ENCODE assay signal across 16 cellular contexts in genomic region chr15:68207176-68207935, GRCh38. TPM values are rescaled to one million over a fixed set of nuclear protein-coding genes. Genes with fewer than 3 reads are reported as not detected.
DNase-seq lines count a peak whose midpoint lies in the region; ATAC-seq and TF ChIP-seq lines count a peak whose summit lies in the region.
"Had no signal": no experiment of that assay in that cellular context is flagged by ENCODE, and none has a peak within 500 bp of the region (broad histone marks: within the 10 kb centered on the region; RNA-seq: fewer than 3 reads in every experiment).

No MANE protein-coding gene starts in this region.

- TF ChIP-seq CTCF in MCF 10A (IDR thresholded peaks at IDR 0.05; ENCODE audit: unreplicated experiment), result no peak
- no peak for TF ChIP-seq CTCF in breast epithelium (IDR thresholded peaks at IDR 0.05)
- no peak for TF ChIP-seq CTCF in upper lobe of left lung (IDR thresholded peaks at IDR 0.05)

- TF ChIP-seq POLR2A in breast epithelium (IDR thresholded peaks at IDR 0.05), result no peak
- no peak for TF ChIP-seq POLR2A in upper lobe of left lung (IDR thresholded peaks at IDR 0.05)

- no peak overlapping the region for H3K27ac Mint-ChIP-seq in MCF 10A (ENCODE audit: low read depth, unreplicated experiment)
- peak overlapping the region; percentile 51 for H3K27ac Mint-ChIP-seq in T-helper 17 cell

- intact Hi-C loops in MCF 10A (cut with micrococcal nuclease), result no loop called here
- intact Hi-C loops in breast epithelium (cut with DNase I; ENCODE audit: low total_unique reads), result no loop called here

- H3K4me3 ChIP-seq in breast epithelium, result no peak overlapping the region
- no peak overlapping the region for H3K4me3 ChIP-seq in upper lobe of left lung

- H3K4me3 Mint-ChIP-seq in MCF 10A (ENCODE audit: unreplicated experiment) (no peak overlapping the region), T-helper 17 cell (no peak overlapping the region)

- H3K4me1 ChIP-seq in breast epithelium (peaks cover 0 to 10% of the 10 kb centered on the region in 2 donors), upper lobe of left lung (peaks cover 24 to 50% (median 29%) of the 10 kb centered on the region in 4 donors)

- H3K27me3 ChIP-seq in breast epithelium (no peaks in the 10 kb centered on the region), upper lobe of left lung (no peaks in the 10 kb centered on the region)

- no peak for TF ChIP-seq EP300 in upper lobe of left lung (IDR thresholded peaks at IDR 0.05)

- H3K36me3 ChIP-seq in breast epithelium (no peaks in the 10 kb centered on the region), upper lobe of left lung (no peaks in the 10 kb centered on the region)

- H3K27me3 Mint-ChIP-seq in MCF 10A (ENCODE audit: insufficient read depth, unreplicated experiment) (no peaks in the 10 kb centered on the region), T-helper 17 cell (no peaks in the 10 kb centered on the region)

- ATAC-seq in T-helper 17 cell, result no peak
- no peak for ATAC-seq in upper lobe of left lung (ENCODE audit: low FRiP score in 2 of 2)
- ATAC-seq in HG02763 (IDR thresholded peaks at IDR 0.05; ENCODE audit: unreplicated experiment), result no peak

- H3K36me3 Mint-ChIP-seq in MCF 10A (ENCODE audit: insufficient read depth, unreplicated experiment) (peaks cover 15% of the 10 kb centered on the region), T-helper 17 cell (ENCODE audit: low read depth) (no peaks in the 10 kb centered on the region)

- TSS peak; percentile 30 for BruUV-seq in MCF 10A (replicated peaks; lab: Mats Ljungman, UMichigan)

- CTCF ChIA-PET in MCF 10A (lab: Yijun Ruan, JAX), result no interaction called here

- H3K9me3 ChIP-seq in breast epithelium (no peaks in the 10 kb centered on the region), T-helper 17 cell (ENCODE audit: control insufficient read depth, low read length, poor library complexity, severe bottlenecking) (no peaks in the 10 kb centered on the region), upper lobe of left lung (no peaks in the 10 kb centered on the region)

- DNase-seq in MCF 10A (ENCODE audit: unreplicated experiment) (no peak), breast epithelium (ENCODE audit: low spot score in 2 of 2) (no peak), T-helper 17 cell (no peak), islet precursor cell (peak; percentile 50), upper lobe of left lung (peak; percentile 20 to 65), pons (ENCODE audit: low spot score) (no peak), NCI-H1092 (lab: John Stamatoyannopoulos, UW) (no peak)
- DNase-seq: activated CD4-positive, alpha-beta T cell treated with anti-CD3 and anti-CD28 coated beads for 48 hours; activated T-cell treated with anti-CD3 and anti-CD28 coated beads, Interleukin-2, amount 50 U/mL, for 48 hours; amniotic stem cell; central memory CD4-positive, alpha-beta T cell; hypothalamus; NCI-H1694 treated with DMSO at 0.1 percent for 48 hours; occipital lobe; stimulated activated CD4-positive, alpha-beta T cell treated with anti-CD3 and anti-CD28 coated beads, Interleukin-2, amount 100 ng/mL, for 24 hours had no signal

- POLR2A ChIA-PET in MCF 10A (lab: Yijun Ruan, JAX), result no interaction called here

- peaks cover 6% of the 10 kb centered on the region for H3K4me1 Mint-ChIP-seq in MCF 10A (ENCODE audit: insufficient read depth, unreplicated experiment)
- peaks cover 11% of the 10 kb centered on the region for H3K4me1 Mint-ChIP-seq in T-helper 17 cell

- 88 to 94% methylated on average over 6 to 12 of the region's 12 CpGs for WGBS in upper lobe of left lung, 2 donors

- H3K27ac ChIP-seq in breast epithelium, result no peak overlapping the region
- peak overlapping the region in 2 of 4 donors; percentile 4 to 85 for H3K27ac ChIP-seq in upper lobe of left lung

- H3K9me3 Mint-ChIP-seq in MCF 10A (ENCODE audit: unreplicated experiment), result no peaks in the 10 kb centered on the region

RNA-seq across cellular contexts. Expression of gene CALML4, which starts 2.2 kb away (rescaled TPM):
- 2.3 and 3.3 TPM in 2 replicates for total RNA-seq in MCF 10A (2022)
- 1 to 10 TPM; 5.3 to 7.9 (median 6.0) TPM for total RNA-seq in breast epithelium
- 1 to 10 TPM; 2.4 to 2.6 TPM for total RNA-seq in T-helper 17 cell
- 10 to 100 TPM in 2 of 6 donors, 1 to 10 TPM in 4; 3.6 to 33.7 (median 7.0) TPM for total RNA-seq in upper lobe of left lung

RNA-seq across cellular contexts. Expression of gene CLN6, which starts 22.2 kb away (rescaled TPM):
- total RNA-seq in MCF 10A (2022) (26.5 and 31.4 TPM in 2 replicates), breast epithelium (10 to 100 TPM; 16.5 to 23.1 (median 18.4) TPM), T-helper 17 cell (10 to 100 TPM; 14.3 to 14.6 TPM), upper lobe of left lung (10 to 100 TPM; 19.4 to 48.3 (median 28.7) TPM)

Comparison
In these comparisons a context has a peak if more than half of its experiments do, and no peak if none do; other contexts are left out.
1. DNase-seq: peak in islet precursor cell (single experiment) and upper lobe of left lung (2 of 2); none in MCF 10A (single experiment), breast epithelium (0 of 2), T-helper 17 cell (0 of 3), pons (single experiment) and NCI-H1092 (single experiment).